Comparison of ENCODE assay signal across 17 cellular contexts in the genomic region with DNA sequence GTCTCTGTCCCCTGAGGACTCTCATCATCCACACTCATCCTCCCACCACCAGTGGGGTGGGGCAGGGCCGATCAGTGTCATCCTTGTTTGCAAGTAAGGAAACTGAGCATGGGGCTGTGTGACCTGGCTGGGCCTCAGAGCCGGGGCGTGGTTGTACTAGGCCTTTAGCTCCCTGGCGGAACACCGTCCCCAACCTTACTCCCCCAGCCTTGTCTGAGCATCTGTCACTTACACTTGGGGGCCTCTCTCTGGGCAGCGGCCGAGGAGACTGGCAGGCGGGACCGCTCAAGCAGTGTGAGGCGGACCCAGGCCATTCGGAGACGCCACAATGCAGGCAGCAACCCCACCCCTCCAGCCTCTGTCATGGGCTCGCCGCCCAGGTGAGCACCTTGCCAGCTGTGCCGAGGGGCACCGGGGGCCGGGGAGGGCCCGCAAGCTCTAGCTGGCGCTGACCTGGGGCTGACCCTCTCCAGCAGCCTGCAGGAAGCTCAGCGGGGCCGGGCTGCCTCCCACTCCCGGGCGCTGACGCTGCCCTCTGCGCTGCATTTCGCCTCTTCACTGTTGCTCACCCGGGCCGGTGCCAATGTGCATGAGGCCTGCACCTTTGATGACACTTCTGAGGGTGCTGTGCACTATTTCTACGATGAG. TPM values are rescaled to one million over a fixed set of nuclear protein-coding genes. Genes with fewer than 3 reads are reported as not detected.
DNase-seq lines count a peak whose midpoint lies in the region; ATAC-seq and TF ChIP-seq lines count a peak whose summit lies in the region.
"Had no signal": no experiment of that assay in that cellular context is flagged by ENCODE, and none has a peak within 500 bp of the region (broad histone marks: within the 10 kb centered on the region; RNA-seq: fewer than 3 reads in every experiment).

No MANE protein-coding gene starts in this region.

- H3K9me3 Mint-ChIP-seq in natural killer cell (no peaks in the 10 kb centered on the region), immature natural killer cell (no peaks in the 10 kb centered on the region), osteocyte (ENCODE audit: unreplicated experiment) (no peaks in the 10 kb centered on the region)
- H3K9me3 Mint-ChIP-seq in natural killer cell treated with Interleukin-12 subunit alpha and Interleukin-12 subunit beta and Interleukin-15 and Interleukin-18, amount 100 ng/mL, for 72 hours: no peaks in the 10 kb centered on the region
- H3K9me3 Mint-ChIP-seq in stimulated activated naive B cell treated with anti-CD40 and anti-IgM and Interleukin-4, amounts not matched to agents 10 μg/mL and 1 μg/mL and 100 μg/mL, for 72 hours: no peaks in the 10 kb centered on the region
- H3K9me3 Mint-ChIP-seq: CD8-positive, alpha-beta memory T cell had no signal

- H3K4me1 Mint-ChIP-seq in natural killer cell: peaks cover 17 to 29% of the 10 kb centered on the region in 2 donors
- H3K4me1 Mint-ChIP-seq in natural killer cell treated with Interleukin-12 subunit alpha and Interleukin-12 subunit beta and Interleukin-15 and Interleukin-18, amount 100 ng/mL, for 72 hours (ENCODE audit: low read depth in 2 of 2): peaks cover 13 to 21% of the 10 kb centered on the region in 2 donors
- peaks cover 22 to 32% of the 10 kb centered on the region in 2 donors for H3K4me1 Mint-ChIP-seq in immature natural killer cell
- H3K4me1 Mint-ChIP-seq in stimulated activated naive B cell treated with anti-CD40 and anti-IgM and Interleukin-4, amounts not matched to agents 10 μg/mL and 1 μg/mL and 100 μg/mL, for 72 hours: peaks cover 14 to 36% of the 10 kb centered on the region in 2 donors
- H3K4me1 Mint-ChIP-seq in osteocyte (ENCODE audit: unreplicated experiment): peaks cover 8% of the 10 kb centered on the region

- ATAC-seq in natural killer cell: no peak
- no peak for ATAC-seq in natural killer cell treated with Interleukin-12 subunit alpha and Interleukin-12 subunit beta and Interleukin-15 and Interleukin-18, amount 100 ng/mL, for 72 hours
- no peak for ATAC-seq in HG03097 (IDR thresholded peaks at IDR 0.05; ENCODE audit: low FRiP score, unreplicated experiment)
- no peak for ATAC-seq in stimulated activated naive B cell treated with anti-CD40 and anti-IgM and Interleukin-4, amounts not matched to agents 10 μg/mL and 1 μg/mL and 100 μg/mL, for 72 hours (replicated peaks)

- H3K27me3 Mint-ChIP-seq in natural killer cell (ENCODE audit: low read depth in 2 of 2) (no peaks in the 10 kb centered on the region), immature natural killer cell (ENCODE audit: low read depth in 3 of 3) (peaks cover 4 to 9% (median 7%) of the 10 kb centered on the region in 3 donors), osteocyte (ENCODE audit: unreplicated experiment) (no peaks in the 10 kb centered on the region)
- no peaks in the 10 kb centered on the region for H3K27me3 Mint-ChIP-seq in natural killer cell treated with Interleukin-12 subunit alpha and Interleukin-12 subunit beta and Interleukin-15 and Interleukin-18, amount 100 ng/mL, for 72 hours
- no peaks in the 10 kb centered on the region for H3K27me3 Mint-ChIP-seq in stimulated activated naive B cell treated with anti-CD40 and anti-IgM and Interleukin-4, amounts not matched to agents 10 μg/mL and 1 μg/mL and 100 μg/mL, for 72 hours
- H3K27me3 Mint-ChIP-seq: CD8-positive, alpha-beta memory T cell had no signal

- intact Hi-C loops in natural killer cell (cut with micrococcal nuclease): loop anchor here (5.0 kb wide), 1 partner anchor 33 kb away; no protein-coding TSS in a partner anchor

- TF ChIP-seq CTCF in natural killer cell (IDR thresholded peaks at IDR 0.05) (no peak), osteocyte (IDR thresholded peaks at IDR 0.05) (no peak)

- peaks cover 20% of the 10 kb centered on the region for H3K4me1 ChIP-seq in NT2/D1 (ENCODE audit: insufficient read depth, insufficient read length)

- DNase-seq in natural killer cell (no peak), NT2/D1 (ENCODE audit: low read depth, low spot score) (no peak), immature natural killer cell (no peak), osteocyte (ENCODE audit: extremely low spot score, unreplicated experiment) (no peak)
- DNase-seq in natural killer cell treated with Interleukin-12 subunit alpha and Interleukin-12 subunit beta and Interleukin-15 and Interleukin-18, amount 100 ng/mL, for 72 hours (ENCODE audit: low spot score): no peak
- no peak for DNase-seq in stimulated activated naive B cell treated with anti-CD40 and anti-IgM and Interleukin-4, amounts not matched to agents 10 μg/mL and 1 μg/mL and 100 μg/mL, for 72 hours
- DNase-seq: CD8-positive, alpha-beta memory T cell; DMS79; NCI-H1436; NCI-H2029; NCI-H446 treated with DMSO at 0.1 percent for 48 hours; NCI-H748 treated with DMSO at 0.1 percent for 48 hours; PC-9 had no signal

- peak overlapping the region; percentile 56 for H3K9ac ChIP-seq in NT2/D1 (ENCODE audit: insufficient read length, low read depth)
- H3K9ac ChIP-seq: KMS-11 had no signal

- no peak overlapping the region for H3K4me3 ChIP-seq in NT2/D1 (ENCODE audit: insufficient read length, low read depth)
- H3K4me3 ChIP-seq: HAP-1, PC-9, SJSA1 had no signal

- H3K4me3 Mint-ChIP-seq in natural killer cell: no peak overlapping the region
- H3K4me3 Mint-ChIP-seq in natural killer cell treated with Interleukin-12 subunit alpha and Interleukin-12 subunit beta and Interleukin-15 and Interleukin-18, amount 100 ng/mL, for 72 hours: no peak overlapping the region
- H3K4me3 Mint-ChIP-seq in immature natural killer cell: peak overlapping the region in 4 of 5 donors; percentile 20 to 40 (median 23)
- H3K4me3 Mint-ChIP-seq in stimulated activated naive B cell treated with anti-CD40 and anti-IgM and Interleukin-4, amounts not matched to agents 10 μg/mL and 1 μg/mL and 100 μg/mL, for 72 hours: no peak overlapping the region
- no peak overlapping the region for H3K4me3 Mint-ChIP-seq in osteocyte (ENCODE audit: unreplicated experiment)

- H3K9me3 ChIP-seq in NT2/D1 (ENCODE audit: insufficient read depth, low read length): no peaks in the 10 kb centered on the region
- H3K9me3 ChIP-seq: HAP-1, SJSA1 had no signal

- H3K27ac Mint-ChIP-seq in natural killer cell (peak overlapping the region; percentile 41 to 42), immature natural killer cell (no peak overlapping the region), osteocyte (ENCODE audit: unreplicated experiment) (no peak overlapping the region)
- no peak overlapping the region for H3K27ac Mint-ChIP-seq in natural killer cell treated with Interleukin-12 subunit alpha and Interleukin-12 subunit beta and Interleukin-15 and Interleukin-18, amount 100 ng/mL, for 72 hours
- H3K27ac Mint-ChIP-seq in stimulated activated naive B cell treated with anti-CD40 and anti-IgM and Interleukin-4, amounts not matched to agents 10 μg/mL and 1 μg/mL and 100 μg/mL, for 72 hours: no peak overlapping the region

- peaks cover 79% of the 10 kb centered on the region for H3K36me3 ChIP-seq in NT2/D1 (ENCODE audit: insufficient read depth, insufficient read length, low read length)

- no peaks in the 10 kb centered on the region for H3K36me3 Mint-ChIP-seq in natural killer cell
- peaks cover 6% of the 10 kb centered on the region for H3K36me3 Mint-ChIP-seq in natural killer cell treated with Interleukin-12 subunit alpha and Interleukin-12 subunit beta and Interleukin-15 and Interleukin-18, amount 100 ng/mL, for 72 hours
- peaks cover 0 to 9% (median 0%) of the 10 kb centered on the region in 3 donors for H3K36me3 Mint-ChIP-seq in immature natural killer cell
- peaks cover 38 to 50% of the 10 kb centered on the region in 2 donors for H3K36me3 Mint-ChIP-seq in stimulated activated naive B cell treated with anti-CD40 and anti-IgM and Interleukin-4, amounts not matched to agents 10 μg/mL and 1 μg/mL and 100 μg/mL, for 72 hours
- H3K36me3 Mint-ChIP-seq in osteocyte (ENCODE audit: unreplicated experiment): peaks cover 23% of the 10 kb centered on the region

- H3K27me3 ChIP-seq in NT2/D1 (ENCODE audit: insufficient read depth, insufficient read length): no peaks in the 10 kb centered on the region
- H3K27me3 ChIP-seq: SJSA1 had no signal

RNA-seq across cellular contexts. Expression of gene PCNX3, which starts 3.8 kb away (rescaled TPM):
- total RNA-seq in natural killer cell (100 to 1,000 TPM; 101 to 105 (median 102) TPM), osteocyte (47.7 and 49.8 TPM in 2 replicates)
- 10 to 100 TPM; 65.1 to 96.9 TPM for total RNA-seq in natural killer cell treated with Interleukin-12 subunit alpha and Interleukin-12 subunit beta and Interleukin-15 and Interleukin-18, amount 100 ng/mL, for 72 hours
- polyA plus RNA-seq in immature natural killer cell: 10 to 100 TPM in 1 of 3 donors, under 1 TPM in 2; 0.14 to 11.7 (median 0.89) TPM

RNA-seq across cellular contexts. Expression of gene MAP3K11, which starts 5.4 kb away (rescaled TPM):
- total RNA-seq in natural killer cell (10 to 100 TPM; 85.3 to 94.5 (median 94.0) TPM), osteocyte (43.5 and 44.7 TPM in 2 replicates)
- 10 to 100 TPM; 81.1 to 83.3 TPM for total RNA-seq in natural killer cell treated with Interleukin-12 subunit alpha and Interleukin-12 subunit beta and Interleukin-15 and Interleukin-18, amount 100 ng/mL, for 72 hours
- 10 to 100 TPM; 11.1 to 29.5 (median 12.3) TPM for polyA plus RNA-seq in immature natural killer cell

RNA-seq across cellular contexts. Expression of gene SIPA1, which starts 18.5 kb away (rescaled TPM):
- total RNA-seq in natural killer cell (100 to 1,000 TPM; 520 to 776 (median 743) TPM), osteocyte (31.2 and 34.7 TPM in 2 replicates)
- 100 to 1,000 TPM; 139 to 140 TPM for total RNA-seq in natural killer cell treated with Interleukin-12 subunit alpha and Interleukin-12 subunit beta and Interleukin-15 and Interleukin-18, amount 100 ng/mL, for 72 hours
- 100 to 1,000 TPM; 166 to 430 (median 222) TPM for polyA plus RNA-seq in immature natural killer cell

RNA-seq across cellular contexts. Expression of gene KCNK7, which starts 23.8 kb away (rescaled TPM):
- total RNA-seq in natural killer cell (10 to 100 TPM in 1 of 3 donors, 1 to 10 TPM in 2; 6.3 to 11.2 (median 7.1) TPM), osteocyte (not detected in 2 replicates)
- total RNA-seq in natural killer cell treated with Interleukin-12 subunit alpha and Interleukin-12 subunit beta and Interleukin-15 and Interleukin-18, amount 100 ng/mL, for 72 hours: 1 to 10 TPM; 2.3 to 2.8 TPM
- polyA plus RNA-seq in immature natural killer cell: not detected
- total RNA-seq: PC-9 had no signal
- polyA plus RNA-seq: CD8-positive, alpha-beta memory T cell had no signal

RNA-seq across cellular contexts. Expression of gene RELA, which starts 43.3 kb away (rescaled TPM):
- total RNA-seq in natural killer cell (100 to 1,000 TPM; 319 to 380 (median 338) TPM), osteocyte (77.4 and 79.7 TPM in 2 replicates)
- 10 to 100 TPM; 85.2 to 96.4 TPM for total RNA-seq in natural killer cell treated with Interleukin-12 subunit alpha and Interleukin-12 subunit beta and Interleukin-15 and Interleukin-18, amount 100 ng/mL, for 72 hours
- polyA plus RNA-seq in immature natural killer cell: 10 to 100 TPM; 38.5 to 88.4 (median 41.8) TPM

Comparison
In these comparisons a context has a peak if more than half of its experiments do, and no peak if none do; other contexts are left out.
1. H3K27ac Mint-ChIP-seq: peak in natural killer cell (2 of 2); none in natural killer cell treated with Interleukin-12 subunit alpha and Interleukin-12 subunit beta and Interleukin-15 and Interleukin-18, amount 100 ng/mL, for 72 hours (0 of 2), immature natural killer cell (0 of 6), stimulated activated naive B cell treated with anti-CD40 and anti-IgM and Interleukin-4, amounts not matched to agents 10 μg/mL and 1 μg/mL and 100 μg/mL, for 72 hours (single experiment) and osteocyte (single experiment).
2. H3K4me3 Mint-ChIP-seq: peak in immature natural killer cell (4 of 5); none in natural killer cell (single experiment), natural killer cell treated with Interleukin-12 subunit alpha and Interleukin-12 subunit beta and Interleukin-15 and Interleukin-18, amount 100 ng/mL, for 72 hours (single experiment), stimulated activated naive B cell treated with anti-CD40 and anti-IgM and Interleukin-4, amounts not matched to agents 10 μg/mL and 1 μg/mL and 100 μg/mL, for 72 hours (0 of 2) and osteocyte (single experiment).